Comparison of ENCODE assay signal across 8 cellular contexts in genomic region chr17:68455756-68456528, GRCh38. TPM values are rescaled to one million over a fixed set of nuclear protein-coding genes. Genes with fewer than 3 reads are reported as not detected.
DNase-seq lines count a peak whose midpoint lies in the region; ATAC-seq, FAIRE-seq and TF ChIP-seq lines count a peak whose summit lies in the region.

No MANE protein-coding gene starts in this region.

- H3K23me2 ChIP-seq in H1 (ENCODE audit: low read depth, low read length): peaks cover 8% of the 10 kb centered on the region; the same call in 1 of the 2 replicates

- POLR2A ChIA-PET in AG04449 (lab: Yijun Ruan, JAX): interaction anchor here (1.4 kb wide), 1 partner anchor 462 kb away, joined by 3 read pairs; no protein-coding TSS in a partner anchor
- POLR2A ChIA-PET in H1 (lab: Charles Lee; ENCODE audit: partially characterized antibody): interaction anchor here (0.8 to 3.0 kb wide), 4 partner anchors 10 to 226 kb away, joined by 3 to 9 read pairs (median 4); partner anchors contain the start of genes AMZ2 and PRKAR1A
- POLR2A ChIA-PET in naive thymus-derived CD4-positive, alpha-beta T cell (lab: Charles Lee): interaction anchor here (0.6 to 10.9 kb wide), 4 partner anchors 16 to 273 kb away, joined by 3 to 133 read pairs (median 20); partner anchors contain the start of genes ARSG and SLC16A6

- no peak for TF ChIP-seq RAD21 in H1 (IDR thresholded peaks at IDR 0.05 in 1 of 2, conservative IDR thresholded peaks at IDR 0.05 in 1 of 2; ENCODE audit: low read depth in 2 of 2, low read length in 2 of 2)

- H3K14ac ChIP-seq in H1 (ENCODE audit: insufficient read length): no peak overlapping the region

- H3K27me3 ChIP-seq in OCI-LY3 (ENCODE audit: low read depth, low read length) (peaks cover 13% of the 10 kb centered on the region), H1 (replicated peaks in 1 of 4; ENCODE audit: control insufficient read depth in 3 of 4, extremely low read depth in 1 of 4, insufficient read depth in 3 of 4, low read length in 3 of 4) (no peaks in the 10 kb centered on the region)
- no peaks in the 10 kb centered on the region for H3K27me3 ChIP-seq in naive thymus-derived CD4-positive, alpha-beta T cell (ENCODE audit: control insufficient read depth in 2 of 2, insufficient read depth in 2 of 2, low read length in 2 of 2)

- FAIRE-seq in H1 (lab: Jason Lieb, UNC): no peak

- H3K4me2 ChIP-seq in OCI-LY3 (ENCODE audit: low read length) (peak overlapping the region; percentile 69), H1 (ENCODE audit: insufficient read depth in 1 of 2, low read depth in 2 of 2, low read length in 2 of 2) (peak overlapping the region; percentile 72 to 78)

- no peak overlapping the region for H3K18ac ChIP-seq in H1 (ENCODE audit: extremely low read depth, low read length)

- H2BK20ac ChIP-seq in H1 (ENCODE audit: low read length): 0 out of 2 replicates have a peak overlapping the region, but pooled peaks have one; percentile 25

- no peaks in the 10 kb centered on the region for H3K36me3 ChIP-seq in OCI-LY3 (replicated peaks; ENCODE audit: low read depth, low read length)
- H3K36me3 ChIP-seq in H1 (ENCODE audit: control insufficient read depth in 2 of 4, insufficient read depth in 4 of 4, low read length in 3 of 4): no peaks in the 10 kb centered on the region
- no peaks in the 10 kb centered on the region for H3K36me3 ChIP-seq in naive thymus-derived CD4-positive, alpha-beta T cell (ENCODE audit: control insufficient read depth in 2 of 3, insufficient read depth in 3 of 3, low read length in 3 of 3)

- no peak overlapping the region for H3K23ac ChIP-seq in H1 (ENCODE audit: insufficient read length)

- H2BK5ac ChIP-seq in H1 (ENCODE audit: low read depth, low read length): no peak overlapping the region

- H3K4me3 ChIP-seq in AG04449 (ENCODE audit: low read depth, low read length): peak overlapping the region; percentile 94
- peak overlapping the region; percentile 90 for H3K4me3 ChIP-seq in GM12865 (ENCODE audit: low read depth, low read length)
- H3K4me3 ChIP-seq in OCI-LY3 (ENCODE audit: low read length): peak overlapping the region; percentile 79
- H3K4me3 ChIP-seq in H1 (ENCODE audit: extremely low read depth in 1 of 4, insufficient read depth in 2 of 4, low read depth in 3 of 4, low read length in 4 of 4): peak overlapping the region; percentile 71 to 84 (median 78); a peak in 7 of 8 replicates
- no peak overlapping the region for H3K4me3 ChIP-seq in naive thymus-derived CD4-positive, alpha-beta T cell (ENCODE audit: low read length)

- H3K27ac ChIP-seq in OCI-LY3 (ENCODE audit: low read length): no peak overlapping the region
- H3K27ac ChIP-seq in H1 (ENCODE audit: low read depth, low read length): peak overlapping the region; percentile 30; the same call in 1 of the 2 replicates
- no peak overlapping the region for H3K27ac ChIP-seq in naive thymus-derived CD4-positive, alpha-beta T cell (ENCODE audit: low read depth, low read length)

- TF ChIP-seq EP300 in H1 (IDR thresholded peaks at IDR 0.05; ENCODE audit: borderline replicate concordance in 1 of 2, low read depth in 2 of 2, low read length in 2 of 2): no peak

- H4K91ac ChIP-seq in H1 (replicated peaks; ENCODE audit: insufficient read length, low read length): peak overlapping the region; percentile 18

- ATAC-seq in naive thymus-derived CD4-positive, alpha-beta T cell: no peak
- ATAC-seq in GM18502 (IDR thresholded peaks at IDR 0.05; ENCODE audit: poor library complexity, unreplicated experiment): no peak

- no peak overlapping the region for H2AFZ ChIP-seq in OCI-LY3 (ENCODE audit: low read depth, low read length)
- H2AFZ ChIP-seq in H1 (ENCODE audit: low read length): peak overlapping the region; percentile 59; the same call in 1 of the 2 replicates

- no peaks in the 10 kb centered on the region for H3K79me1 ChIP-seq in H1 (ENCODE audit: low read depth, low read length)

- H2BK12ac ChIP-seq in H1 (ENCODE audit: low read depth, low read length): no peak overlapping the region

- intact Hi-C loops in naive thymus-derived CD4-positive, alpha-beta T cell (cut with micrococcal nuclease): loop anchor here (2.0 to 5.0 kb wide), 4 partner anchors 99 to 629 kb away; partner anchors contain the start of gene BPTF (in 1 of the 2)

- H3K9me3 ChIP-seq in OCI-LY3 (ENCODE audit: insufficient read depth, low read length): no peaks in the 10 kb centered on the region
- H3K9me3 ChIP-seq in H1 (ENCODE audit: insufficient read depth in 2 of 2, low read depth in 1 of 2, low read length in 1 of 2): no peaks in the 10 kb centered on the region
- H3K9me3 ChIP-seq in naive thymus-derived CD4-positive, alpha-beta T cell (ENCODE audit: control insufficient read depth in 2 of 3, low read length in 3 of 3): no peaks in the 10 kb centered on the region

- no peak overlapping the region for H2BK15ac ChIP-seq in H1 (ENCODE audit: low read length)

- H3K4me1 Mint-ChIP-seq in naive thymus-derived CD4-positive, alpha-beta T cell: peaks cover 14 to 50% (median 41%) of the 10 kb centered on the region in 7 donors

- peak overlapping the region in 4 of 9 donors; percentile 54 to 68 (median 58) for H3K27ac Mint-ChIP-seq in naive thymus-derived CD4-positive, alpha-beta T cell

- WGBS in H1 (ENCODE audit: extremely low coverage in 1 of 2, insufficient coverage in 1 of 2, insufficient read length in 1 of 2, insufficient replicate concordance in 2 of 2, low coverage in 1 of 2, low lambda C conversion rate in 2 of 2, missing lambda C conversion rate in 1 of 2), 2 experiments: 52% methylated on average over 10 of the region's 10 CpGs; no CpG with 5 or more reads in 1 of the 2 experiments

- TF ChIP-seq POLR2A in H1 (IDR thresholded peaks at IDR 0.05; ENCODE audit: control extremely low read depth in 1 of 2, low read depth in 2 of 2, low read length in 2 of 2): no peak

- TF ChIP-seq CTCF in AG04449 (IDR thresholded peaks at IDR 0.05; ENCODE audit: insufficient read depth, low read length, missing control alignments) (no peak), GM12865 (IDR thresholded peaks at IDR 0.05; ENCODE audit: insufficient read depth, low read depth, low read length, missing control alignments) (no peak), OCI-LY3 (IDR thresholded peaks at IDR 0.05; ENCODE audit: low read depth, low read length) (no peak), H1 (IDR thresholded peaks at IDR 0.05; ENCODE audit: control extremely low read depth in 1 of 3, insufficient read depth in 1 of 3, low read depth in 1 of 3, low read length in 3 of 3) (no peak)

- H3K4me3 Mint-ChIP-seq in naive thymus-derived CD4-positive, alpha-beta T cell: peak overlapping the region; percentile 56 to 95 (median 82)

- no peaks in the 10 kb centered on the region for H3K79me2 ChIP-seq in OCI-LY3 (ENCODE audit: low read length)
- no peaks in the 10 kb centered on the region for H3K79me2 ChIP-seq in H1 (ENCODE audit: control insufficient read depth in 1 of 2, insufficient read depth in 2 of 2, low read length in 2 of 2)

- H4K20me1 ChIP-seq in OCI-LY3 (ENCODE audit: insufficient read depth, low read length) (no peaks in the 10 kb centered on the region), H1 (replicated peaks in 1 of 2; ENCODE audit: control insufficient read depth in 1 of 2, insufficient read depth in 2 of 2, low read length in 2 of 2) (peaks cover 0 to 1% of the 10 kb centered on the region in 2 experiments)

- CTCF ChIA-PET in AG04449 (lab: Yijun Ruan, JAX): interaction anchor here (0.6 to 16.1 kb wide), 14 partner anchors 8 to 284 kb away, joined by 3 to 177 read pairs (median 4); partner anchors contain the start of gene AMZ2
- CTCF ChIA-PET in H1 (lab: Charles Lee; ENCODE audit: partially characterized antibody): interaction anchor here (1.1 to 4.1 kb wide), 7 partner anchors 9 to 283 kb away, joined by 3 to 25 read pairs (median 4); no protein-coding TSS in a partner anchor
- CTCF ChIA-PET in naive thymus-derived CD4-positive, alpha-beta T cell (lab: Charles Lee): interaction anchor here (0.6 to 1.2 kb wide), 5 partner anchors 143 to 289 kb away, joined by 3 to 7 read pairs (median 3); no protein-coding TSS in a partner anchor

- H3K9ac ChIP-seq in OCI-LY3 (ENCODE audit: low read length) (no peak overlapping the region), H1 (replicated peaks in 1 of 4; ENCODE audit: extremely low read depth in 1 of 4, low read depth in 3 of 4, low read length in 3 of 4) (peak overlapping the region in 3 of 4 experiments; percentile 6 to 65 (median 31); a peak in 5 of 7 replicates)

- H3K4me1 ChIP-seq in OCI-LY3 (ENCODE audit: low read length) (peaks cover 42% of the 10 kb centered on the region), H1 (replicated peaks in 1 of 4; ENCODE audit: control insufficient read depth in 3 of 4, insufficient read depth in 4 of 4, low read length in 3 of 4) (peaks cover 3 to 4% (median 3%) of the 10 kb centered on the region in 4 experiments; a peak in 5 of 7 replicates)
- peaks cover 20 to 35% of the 10 kb centered on the region in 2 donors for H3K4me1 ChIP-seq in naive thymus-derived CD4-positive, alpha-beta T cell (ENCODE audit: control insufficient read depth in 2 of 2, insufficient read depth in 2 of 2, low read length in 2 of 2)

- H3K4ac ChIP-seq in H1 (replicated peaks; ENCODE audit: insufficient read length, low read depth, low read length): no peak overlapping the region

- no peak overlapping the region for H3K56ac ChIP-seq in H1 (replicated peaks; ENCODE audit: insufficient read length, low read depth, low read length)

- DNase-seq in AG04449 (ENCODE audit: low read depth, low spot score) (peak; percentile 68), GM12865 (ENCODE audit: low read depth) (no peak), H1 (ENCODE audit: low read depth in 1 of 2, low spot score in 2 of 2) (no peak), HuH-7.5 (ENCODE audit: low spot score) (no peak)
- no peak for DNase-seq in naive thymus-derived CD4-positive, alpha-beta T cell
- DNase-seq in activated CD8-positive, alpha-beta memory T cell treated with anti-CD3 and anti-CD28 coated beads, Interleukin-2, amount 50 U/mL, for 4 hours: no peak

- no peak overlapping the region for H2AK5ac ChIP-seq in H1 (ENCODE audit: low read depth, low read length)

- H2BK120ac ChIP-seq in H1 (replicated peaks; ENCODE audit: low read depth, low read length): no peak overlapping the region

- H3K27me3 Mint-ChIP-seq in naive thymus-derived CD4-positive, alpha-beta T cell: no peaks in the 10 kb centered on the region

- H3K9me3 Mint-ChIP-seq in naive thymus-derived CD4-positive, alpha-beta T cell: peaks cover 0 to 1% (median 0%) of the 10 kb centered on the region in 11 donors

- H4K8ac ChIP-seq in H1 (ENCODE audit: extremely low read depth, insufficient read depth, low read length): no peak overlapping the region; the same call in 1 of the 2 replicates

- H4K5ac ChIP-seq in H1 (ENCODE audit: insufficient read length, low read depth, low read length): no peak overlapping the region

- H3K36me3 Mint-ChIP-seq in naive thymus-derived CD4-positive, alpha-beta T cell: peaks cover 0 to 11% (median 4%) of the 10 kb centered on the region in 5 donors

RNA-seq across cellular contexts. Expression of gene WIPI1, which starts 1.4 kb away (rescaled TPM):
- total RNA-seq in H1 (2021; fragmentation: NEBNext Ultra II Directional; extraction: Animal tissue kit (Norgen Biotek cat#: 25700)): 14.4 and 17.4 TPM in 2 replicates
- polyA plus RNA-seq in H1 (2011; rRNA removed): 15.5 and 16.6 TPM in 2 replicates
- polyA plus RNA-seq in H1 (2011; cell fraction: cytosol; rRNA removed): 21.5 TPM
- 24.8 TPM for polyA plus RNA-seq in H1 (2011; cell fraction: nucleus; rRNA removed)
- polyA plus RNA-seq in H1 (2012, experiment 1 of 2): 15.9 to 18.8 TPM (median 17.5 TPM) in 4 replicates
- polyA plus RNA-seq in H1 (2012, experiment 2 of 2): 8.6 TPM
- 15.9 TPM for polyA plus RNA-seq in H1 (2013, experiment 1 of 2)
- polyA plus RNA-seq in H1 (2013, experiment 2 of 2): 17.0 TPM
- polyA minus RNA-seq in H1 (2011; rRNA and poly(A)+ RNA removed): 21.9 and 24.0 TPM in 2 replicates
- 15.6 TPM for polyA minus RNA-seq in H1 (2011; cell fraction: cytosol; rRNA and poly(A)+ RNA removed)
- 32.8 TPM for polyA minus RNA-seq in H1 (2011; cell fraction: nucleus; rRNA and poly(A)+ RNA removed)
- total RNA-seq in naive thymus-derived CD4-positive, alpha-beta T cell: 10 to 100 TPM in 2 of 5 experiments, 1 to 10 TPM in 3; 3.6 to 16.5 (median 4.9) TPM
- polyA plus RNA-seq in naive thymus-derived CD4-positive, alpha-beta T cell: 1 to 10 TPM; 1.7 to 2.0 TPM

RNA-seq across cellular contexts. Expression of gene PRKAR1A, which starts 56.3 kb away (rescaled TPM):
- 147 and 149 TPM in 2 replicates for total RNA-seq in H1 (2021; fragmentation: NEBNext Ultra II Directional; extraction: Animal tissue kit (Norgen Biotek cat#: 25700))
- polyA plus RNA-seq in H1 (2011; rRNA removed): 39.3 and 41.7 TPM in 2 replicates
- polyA plus RNA-seq in H1 (2011; cell fraction: cytosol; rRNA removed): 97.8 TPM
- 71.6 TPM for polyA plus RNA-seq in H1 (2011; cell fraction: nucleus; rRNA removed)
- polyA plus RNA-seq in H1 (2012, experiment 1 of 2): 130 to 145 TPM (median 136 TPM) in 4 replicates
- 18.5 TPM for polyA plus RNA-seq in H1 (2012, experiment 2 of 2)
- 54.5 TPM for polyA plus RNA-seq in H1 (2013, experiment 1 of 2)
- 56.0 TPM for polyA plus RNA-seq in H1 (2013, experiment 2 of 2)
- polyA minus RNA-seq in H1 (2011; rRNA and poly(A)+ RNA removed): 106 and 131 TPM in 2 replicates
- 176 TPM for polyA minus RNA-seq in H1 (2011; cell fraction: cytosol; rRNA and poly(A)+ RNA removed)
- 124 TPM for polyA minus RNA-seq in H1 (2011; cell fraction: nucleus; rRNA and poly(A)+ RNA removed)
- total RNA-seq in naive thymus-derived CD4-positive, alpha-beta T cell: 100 to 1,000 TPM; 115 to 224 (median 156) TPM
- 100 to 1,000 TPM; 156 to 181 TPM for polyA plus RNA-seq in naive thymus-derived CD4-positive, alpha-beta T cell
